1 cellular context compared by ENCODE assay signal in the genomic region with DNA sequence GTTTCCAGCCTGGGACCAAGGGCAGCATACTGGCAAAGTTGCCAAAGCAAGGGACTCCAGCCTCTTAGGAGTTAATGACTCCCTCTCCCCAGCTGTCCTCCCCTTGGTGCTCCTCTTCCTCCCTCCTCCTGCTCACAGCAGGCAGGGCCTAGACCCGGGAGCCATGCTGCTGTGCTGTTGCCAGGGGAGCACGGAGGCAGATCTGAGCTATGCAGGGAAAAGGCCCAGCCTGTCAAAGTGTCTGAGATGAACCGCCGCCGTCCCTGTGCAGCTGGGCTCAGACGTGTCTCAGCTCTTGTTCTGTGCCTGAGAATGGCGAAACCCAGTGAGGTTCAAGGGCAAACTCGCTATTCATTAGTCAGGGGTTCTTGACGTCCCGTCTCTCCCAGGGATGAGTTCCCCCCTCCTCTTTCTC.
A peak's percentile ranks its signal among the peaks of the same experiment; 100 is the strongest.
TF ChIP-seq lines count a peak whose summit lies in the region.

No MANE protein-coding gene starts in this region.

TF ChIP-seq in HEK293, 187 proteins besides CTCF, POLR2A, EP300 and RAD21 (continued from another document):
- TF ChIP-seq ZIC2 (tag by site-specific recombination; IDR thresholded peaks at IDR 0.05) = peak; percentile 63
- TF ChIP-seq, protein P1, sequence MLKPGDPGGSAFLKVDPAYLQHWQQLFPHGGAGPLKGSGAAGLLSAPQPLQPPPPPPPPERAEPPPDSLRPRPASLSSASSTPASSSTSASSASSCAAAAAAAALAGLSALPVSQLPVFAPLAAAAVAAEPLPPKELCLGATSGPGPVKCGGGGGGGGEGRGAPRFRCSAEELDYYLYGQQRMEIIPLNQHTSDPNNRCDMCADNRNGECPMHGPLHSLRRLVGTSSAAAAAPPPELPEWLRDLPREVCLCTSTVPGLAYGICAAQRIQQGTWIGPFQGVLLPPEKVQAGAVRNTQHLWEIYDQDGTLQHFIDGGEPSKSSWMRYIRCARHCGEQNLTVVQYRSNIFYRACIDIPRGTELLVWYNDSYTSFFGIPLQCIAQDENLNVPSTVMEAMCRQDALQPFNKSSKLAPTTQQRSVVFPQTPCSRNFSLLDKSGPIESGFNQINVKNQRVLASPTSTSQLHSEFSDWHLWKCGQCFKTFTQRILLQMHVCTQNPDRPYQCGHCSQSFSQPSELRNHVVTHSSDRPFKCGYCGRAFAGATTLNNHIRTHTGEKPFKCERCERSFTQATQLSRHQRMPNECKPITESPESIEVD (tag by site-specific recombination; IDR thresholded peaks at IDR 0.05) = no peak
- no peak for TF ChIP-seq ZNF174 (tag by site-specific recombination; IDR thresholded peaks at IDR 0.05)
- no peak for TF ChIP-seq ZNF585B (tag by site-specific recombination; IDR thresholded peaks at IDR 0.05)
- TF ChIP-seq ZNF600 (tag by site-specific recombination; IDR thresholded peaks at IDR 0.05) = no peak
- TF ChIP-seq, protein P2, sequence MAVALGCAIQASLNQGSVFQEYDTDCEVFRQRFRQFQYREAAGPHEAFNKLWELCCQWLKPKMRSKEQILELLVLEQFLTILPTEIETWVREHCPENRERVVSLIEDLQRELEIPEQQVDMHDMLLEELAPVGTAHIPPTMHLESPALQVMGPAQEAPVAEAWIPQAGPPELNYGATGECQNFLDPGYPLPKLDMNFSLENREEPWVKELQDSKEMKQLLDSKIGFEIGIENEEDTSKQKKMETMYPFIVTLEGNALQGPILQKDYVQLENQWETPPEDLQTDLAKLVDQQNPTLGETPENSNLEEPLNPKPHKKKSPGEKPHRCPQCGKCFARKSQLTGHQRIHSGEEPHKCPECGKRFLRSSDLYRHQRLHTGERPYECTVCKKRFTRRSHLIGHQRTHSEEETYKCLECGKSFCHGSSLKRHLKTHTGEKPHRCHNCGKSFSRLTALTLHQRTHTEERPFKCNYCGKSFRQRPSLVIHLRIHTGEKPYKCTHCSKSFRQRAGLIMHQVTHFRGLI (tag by site-specific recombination; IDR thresholded peaks at IDR 0.05) = no peak
